ENCODE assay signal across 14 cellular contexts in the genomic region with DNA sequence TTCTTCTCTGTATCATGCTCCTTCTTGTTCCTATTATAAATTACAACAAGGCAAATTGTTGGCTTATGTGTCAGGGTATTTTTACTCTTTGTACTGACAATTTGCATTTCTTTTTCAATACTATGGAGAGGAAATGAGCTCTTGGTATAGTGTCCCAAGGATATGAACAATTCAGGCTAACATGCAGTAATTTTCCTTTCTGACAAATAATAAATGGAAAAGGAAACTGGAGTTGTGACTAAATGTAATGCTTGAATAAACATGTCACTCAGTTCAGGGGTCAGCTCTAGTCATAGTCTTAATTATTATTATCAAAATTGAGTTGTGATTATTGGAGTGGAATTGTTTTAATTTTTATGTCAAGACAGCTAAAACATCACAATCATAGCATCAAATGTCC.
DNase-seq lines count a peak whose midpoint lies in the region; ATAC-seq, FAIRE-seq and TF ChIP-seq lines count a peak whose summit lies in the region.
"Had no signal": no experiment of that assay in that cellular context is flagged by ENCODE, and none has a peak within 500 bp of the region (broad histone marks: within the 10 kb centered on the region; RNA-seq: fewer than 3 reads in every experiment).

No MANE protein-coding gene starts in this region.

- H4K20me1 ChIP-seq in IMR-90 (ENCODE audit: insufficient read depth, low read length) (no peaks in the 10 kb centered on the region), osteoblast (ENCODE audit: insufficient read depth, low read length) (no peaks in the 10 kb centered on the region)

- peak overlapping the region; percentile 78; the same call in 1 of the 2 replicates for H3K18ac ChIP-seq in IMR-90 (ENCODE audit: low read depth, low read length)

- peak overlapping the region; percentile 54 for H2BK120ac ChIP-seq in IMR-90 (ENCODE audit: low read depth, low read length)

- no peaks in the 10 kb centered on the region for H3K36me3 Mint-ChIP-seq in activated CD4-positive, alpha-beta T cell treated with anti-CD3 and anti-CD28 coated beads for 36 hours (ENCODE audit: low read depth)
- H3K36me3 Mint-ChIP-seq: activated naive CD4-positive, alpha-beta T cell treated with anti-CD3 and anti-CD28 coated beads, Interleukin-2, amount 10 ng/mL, durations not matched to agents 7 days and 5 days had no signal

- H3K4me2 ChIP-seq in A549 = peak overlapping the region; percentile 78
- H3K4me2 ChIP-seq in IMR-90 (ENCODE audit: low read depth, low read length) = 0 out of 2 replicates have a peak overlapping the region, but pooled peaks have one; percentile 17
- peak overlapping the region; percentile 78 for H3K4me2 ChIP-seq in osteoblast (ENCODE audit: insufficient read depth, low read length)

- peak overlapping the region; percentile 93 for H2BK5ac ChIP-seq in IMR-90 (ENCODE audit: low read depth, low read length, poor library complexity, severe bottlenecking)

- H2AK5ac ChIP-seq in IMR-90 (ENCODE audit: low read depth, low read length) = no peak overlapping the region

- no peak for TF ChIP-seq RAD21 in A549 (conservative IDR thresholded peaks at IDR 0.05 in 1 of 2, IDR thresholded peaks at IDR 0.05 in 1 of 2)
- no peak for TF ChIP-seq RAD21 in IMR-90 (IDR thresholded peaks at IDR 0.05; ENCODE audit: low read length)

- peaks cover 0 to 16% of the 10 kb centered on the region in 2 experiments; a peak in 2 of 4 replicates for H3K79me1 ChIP-seq in IMR-90 (ENCODE audit: low read depth in 1 of 2, low read length in 2 of 2)

- no peak overlapping the region for H3K4me3 Mint-ChIP-seq in activated CD4-positive, alpha-beta T cell treated with anti-CD3 and anti-CD28 coated beads for 36 hours
- H3K4me3 Mint-ChIP-seq: activated naive CD4-positive, alpha-beta T cell treated with anti-CD3 and anti-CD28 coated beads, Interleukin-2, amount 10 ng/mL, durations not matched to agents 7 days and 5 days had no signal

- peak overlapping the region; percentile 45; the same call in 1 of the 2 replicates for H3K4ac ChIP-seq in IMR-90 (ENCODE audit: low read depth, low read length)

- H3K14ac ChIP-seq in IMR-90 (replicated peaks; ENCODE audit: low read depth, low read length) = no peak overlapping the region

- dilution Hi-C loops in IMR-90 (cut with HindIII; ENCODE audit: low sequenced_read_pairs, unreplicated experiment) = no loop called here

- ATAC-seq in A549 (no peak), IMR-90 (ENCODE audit: low read depth) (no peak)
- ATAC-seq in activated CD4-positive, alpha-beta T cell treated with anti-CD3 and anti-CD28 coated beads for 36 hours = no peak

- H3K36me3 ChIP-seq in IMR-90 (ENCODE audit: control insufficient read depth, insufficient read depth, low read length) (no peaks in the 10 kb centered on the region), osteoblast (ENCODE audit: insufficient read depth, low read length) (no peaks in the 10 kb centered on the region), colonic mucosa (no peaks in the 10 kb centered on the region)

- no TSS peak for BruUV-seq in IMR-90 (replicated peaks; lab: Mats Ljungman, UMichigan)

- H3K27me3 ChIP-seq in IMR-90 (ENCODE audit: control insufficient read depth, insufficient read depth, low read length) (no peaks in the 10 kb centered on the region), osteoblast (ENCODE audit: insufficient read depth, low read length) (no peaks in the 10 kb centered on the region), colonic mucosa (no peaks in the 10 kb centered on the region)

- no peak overlapping the region; the same call in 2 of the 3 replicates for H2BK15ac ChIP-seq in IMR-90 (ENCODE audit: low read depth, low read length)

- H3K27me3 Mint-ChIP-seq in activated CD4-positive, alpha-beta T cell treated with anti-CD3 and anti-CD28 coated beads for 36 hours = peaks cover 1% of the 10 kb centered on the region
- H3K27me3 Mint-ChIP-seq: activated naive CD4-positive, alpha-beta T cell treated with anti-CD3 and anti-CD28 coated beads, Interleukin-2, amount 10 ng/mL, durations not matched to agents 7 days and 5 days had no signal

- peak overlapping the region; percentile 13; the same call in 1 of the 2 replicates for H2BK20ac ChIP-seq in IMR-90 (ENCODE audit: low read depth, low read length)

- peaks cover 5% of the 10 kb centered on the region for H3K4me1 Mint-ChIP-seq in activated CD4-positive, alpha-beta T cell treated with anti-CD3 and anti-CD28 coated beads for 36 hours

- H3K4me1 ChIP-seq in A549 (peaks cover 76% of the 10 kb centered on the region), IMR-90 (ENCODE audit: control insufficient read depth, insufficient read depth, low read length) (peaks cover 24% of the 10 kb centered on the region), osteoblast (ENCODE audit: insufficient read depth, low read length) (peaks cover 59% of the 10 kb centered on the region), colonic mucosa (peaks cover 3% of the 10 kb centered on the region)

- no peaks in the 10 kb centered on the region for H3K79me2 ChIP-seq in osteoblast (ENCODE audit: insufficient read depth, low read length)

- no peak overlapping the region for H3K56ac ChIP-seq in IMR-90 (ENCODE audit: extremely low read depth, insufficient read depth, low read length)

- POLR2A ChIA-PET in A549 (lab: Yijun Ruan, JAX) = interaction anchor here (1.5 to 4.6 kb wide), 3 partner anchors 88 to 330 kb away, joined by 5 to 27 read pairs (median 7); partner anchors contain the start of gene NFKBIZ
- POLR2A ChIA-PET in IMR-90 (lab: Charles Lee; ENCODE audit: unreplicated experiment) = no interaction called here
- POLR2A ChIA-PET in activated CD4-positive, alpha-beta T cell treated with anti-CD3 and anti-CD28 coated beads for 36 hours (lab: Charles Lee) = no interaction called here

- peak overlapping the region; percentile 51 to 81; a peak in 2 of 4 replicates for H4K8ac ChIP-seq in IMR-90 (ENCODE audit: low read depth in 2 of 2, low read length in 2 of 2)

- H3K9me1 ChIP-seq in IMR-90 (ENCODE audit: insufficient read depth, low read length) = peaks cover 7% of the 10 kb centered on the region

- H3K9ac ChIP-seq in IMR-90 (ENCODE audit: low read depth, low read length) (no peak overlapping the region), colonic mucosa (ENCODE audit: low read depth in 2 of 2, low read length in 2 of 2) (no peak overlapping the region)

- H4K5ac ChIP-seq in IMR-90 (ENCODE audit: low read depth, low read length) = no peak overlapping the region

- H4K91ac ChIP-seq in IMR-90 (ENCODE audit: insufficient read depth, low read depth, low read length) = no peak overlapping the region

- FAIRE-seq in A549 (lab: Jason Lieb, UNC) = no peak
- FAIRE-seq: endometrium had no signal

- TF ChIP-seq EP300 in A549 (IDR thresholded peaks at IDR 0.05) = no peak

- peak overlapping the region; percentile 30; the same call in 1 of the 2 replicates for H3K23ac ChIP-seq in IMR-90 (ENCODE audit: low read depth, low read length)

- DNase-seq in A549 (ENCODE audit: low read depth in 1 of 2, low spot score in 1 of 2) (no peak), IMR-90 (no peak), dermis blood vessel endothelial cell (peak; percentile 77), osteoblast (ENCODE audit: insufficient read length, low spot score, missing footprints) (no peak), colonic mucosa (no peak), NCI-H146 treated with DMSO at 0.1 percent for 48 hours (lab: John Stamatoyannopoulos, UW; ENCODE audit: unreplicated experiment) (no peak), hepatic stellate cell (ENCODE audit: low spot score) (no peak)
- DNase-seq in activated CD4-positive, alpha-beta T cell treated with anti-CD3 and anti-CD28 coated beads for 36 hours = no peak
- DNase-seq: activated CD4-positive, alpha-beta T cell treated with anti-CD3 and anti-CD28 coated beads for 1 hour; activated naive CD4-positive, alpha-beta T cell treated with anti-CD3 and anti-CD28 coated beads, Interleukin-2, amount 10 ng/mL, durations not matched to agents 7 days and 5 days; caudate nucleus; NCI-H774; stimulated activated CD4-positive, alpha-beta T cell treated with anti-CD3 and anti-CD28 coated beads, Interleukin-15, amount 100 ng/mL, for 24 hours had no signal

- TF ChIP-seq CTCF in A549 (IDR thresholded peaks at IDR 0.05) = no peak
- TF ChIP-seq CTCF in IMR-90 (conservative IDR thresholded peaks at IDR 0.05; ENCODE audit: low read depth, low read length) = no peak
- no peak for TF ChIP-seq CTCF in osteoblast (IDR thresholded peaks at IDR 0.05; ENCODE audit: extremely low read depth, low read depth, low read length)
- TF ChIP-seq CTCF in colonic mucosa (IDR thresholded peaks at IDR 0.05) = no peak

- CTCF ChIA-PET in A549 (lab: Yijun Ruan, JAX) = interaction anchor here (1.1 to 5.0 kb wide), 2 partner anchors 47 to 376 kb away, joined by 3 to 21 read pairs; no protein-coding TSS in a partner anchor
- CTCF ChIA-PET in IMR-90 (lab: Yijun Ruan, JAX) = interaction anchor here (1.0 to 2.0 kb wide), 2 partner anchors 47 to 50 kb away, joined by 5 to 7 read pairs; no protein-coding TSS in a partner anchor
- CTCF ChIA-PET in activated CD4-positive, alpha-beta T cell treated with anti-CD3 and anti-CD28 coated beads for 36 hours (lab: Charles Lee) = interaction anchor here (1.0 to 2.2 kb wide), 7 partner anchors 8 to 349 kb away, joined by 3 to 11 read pairs (median 5); no protein-coding TSS in a partner anchor

- TF ChIP-seq POLR2A in A549 (IDR thresholded peaks at IDR 0.05; ENCODE audit: low read length) = no peak
- no peak for TF ChIP-seq POLR2A in IMR-90 (IDR thresholded peaks at IDR 0.05; ENCODE audit: low read depth, low read length)

- no peak overlapping the region for H2AFZ ChIP-seq in IMR-90 (replicated peaks; ENCODE audit: low read length, poor library complexity)
- no peak overlapping the region for H2AFZ ChIP-seq in osteoblast (ENCODE audit: low read length)

- no peak overlapping the region for H3K27ac Mint-ChIP-seq in activated CD4-positive, alpha-beta T cell treated with anti-CD3 and anti-CD28 coated beads for 36 hours
- H3K27ac Mint-ChIP-seq: activated naive CD4-positive, alpha-beta T cell treated with anti-CD3 and anti-CD28 coated beads, Interleukin-2, amount 10 ng/mL, durations not matched to agents 7 days and 5 days had no signal

- H3K4me3 ChIP-seq in A549 (no peak overlapping the region), IMR-90 (ENCODE audit: insufficient read depth, low read depth, low read length) (no peak overlapping the region), osteoblast (ENCODE audit: insufficient read depth, low read length) (no peak overlapping the region), colonic mucosa (no peak overlapping the region)

- intact Hi-C loops in IMR-90 (cut with micrococcal nuclease) = no loop called here
- intact Hi-C loops in colonic mucosa (cut with DNase I) = no loop called here
- intact Hi-C loops in activated CD4-positive, alpha-beta T cell treated with anti-CD3 and anti-CD28 coated beads for 36 hours (cut with DNase I, micrococcal nuclease) = no loop called here

- H3K9me3 Mint-ChIP-seq in activated CD4-positive, alpha-beta T cell treated with anti-CD3 and anti-CD28 coated beads for 36 hours (ENCODE audit: low read depth) = peaks cover 2% of the 10 kb centered on the region
- H3K9me3 Mint-ChIP-seq: activated naive CD4-positive, alpha-beta T cell treated with anti-CD3 and anti-CD28 coated beads, Interleukin-2, amount 10 ng/mL, durations not matched to agents 7 days and 5 days had no signal

- H3K9me3 ChIP-seq in A549 (no peaks in the 10 kb centered on the region), IMR-90 (ENCODE audit: control insufficient read depth, insufficient read depth, low read length) (no peaks in the 10 kb centered on the region), osteoblast (ENCODE audit: low read depth, low read length) (no peaks in the 10 kb centered on the region), colonic mucosa (no peaks in the 10 kb centered on the region)

- in situ Hi-C loops in IMR-90 (cut with MboI; ENCODE audit: low sequenced_read_pairs) = no loop called here

- H3K27ac ChIP-seq in A549 (peak overlapping the region; percentile 77 to 85), IMR-90 (ENCODE audit: insufficient read depth, low read length) (peak overlapping the region; percentile 47; the same call in 1 of the 2 replicates), osteoblast (ENCODE audit: low read depth, low read length) (peak overlapping the region; percentile 97), colonic mucosa (no peak overlapping the region)

- H2AK9ac ChIP-seq in IMR-90 (replicated peaks; ENCODE audit: low read depth, low read length, poor library complexity) = no peak overlapping the region

Comparison
In these comparisons a context has a peak if more than half of its experiments do, and no peak if none do; other contexts are left out.
1. H3K4me2 ChIP-seq: peak in every context shown above with its lines; median percentile 78 in A549; 78 in osteoblast; 17 in IMR-90.